Comparison of ENCODE assay signal across 10 cellular contexts in the genomic region with DNA sequence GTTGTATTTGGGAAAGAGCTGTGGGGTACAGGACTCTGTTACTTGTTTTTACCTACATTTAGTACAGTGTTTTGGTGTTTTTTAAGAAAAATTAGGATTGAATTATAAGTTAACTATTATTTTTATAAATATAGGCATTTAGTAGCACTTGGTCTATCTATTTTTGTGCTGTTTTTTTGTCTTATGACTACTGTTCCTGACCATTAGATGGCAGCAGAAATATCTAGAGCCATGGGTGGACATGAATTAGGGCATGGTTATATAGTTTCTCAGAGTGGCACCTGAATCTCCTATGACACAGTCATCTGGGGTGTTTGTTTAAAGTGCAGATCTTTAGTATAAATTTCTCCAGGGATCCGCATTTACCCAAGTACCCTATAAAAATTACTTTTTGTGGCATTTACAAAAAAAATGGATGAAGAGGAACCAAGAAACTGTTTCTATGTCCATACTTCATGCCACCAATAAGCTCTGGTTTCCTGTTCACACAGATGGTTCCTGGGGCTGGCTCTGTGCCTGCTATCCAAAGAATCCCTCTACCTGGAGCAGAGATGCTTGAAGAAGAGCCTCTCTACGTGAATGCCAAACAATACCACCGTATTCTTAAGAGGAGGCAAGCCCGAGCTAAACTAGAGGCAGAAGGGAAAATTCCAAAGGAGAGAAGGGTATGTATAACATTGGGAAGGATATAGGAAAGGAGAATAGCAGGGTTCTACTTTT. TPM values are rescaled to one million over a fixed set of nuclear protein-coding genes. Genes with fewer than 3 reads are reported as not detected.
DNase-seq lines count a peak whose midpoint lies in the region; ATAC-seq, FAIRE-seq and TF ChIP-seq lines count a peak whose summit lies in the region.
"Had no signal": no experiment of that assay in that cellular context is flagged by ENCODE, and none has a peak within 500 bp of the region (broad histone marks: within the 10 kb centered on the region; RNA-seq: fewer than 3 reads in every experiment).

No MANE protein-coding gene starts in this region.

- H3K9me3 Mint-ChIP-seq in activated T-cell treated with anti-CD3 and anti-CD28 coated beads, Interleukin-2, amount 50 U/mL, for 24 hours, result no peaks in the 10 kb centered on the region

- H3K36me3 Mint-ChIP-seq in activated T-cell treated with anti-CD3 and anti-CD28 coated beads, Interleukin-2, amount 50 U/mL, for 24 hours (ENCODE audit: low read depth), result peaks cover 93% of the 10 kb centered on the region

- 100% methylated on average over 4 of the region's 4 CpGs for WGBS in smooth muscle cell (ENCODE audit: low lambda C conversion rate)

- H3F3A ChIP-seq in smooth muscle cell (ENCODE audit: low read depth), result peaks cover 10% of the 10 kb centered on the region

- no peak for DNase-seq in activated T-cell treated with anti-CD3 and anti-CD28 coated beads, Interleukin-2, amount 50 U/mL, for 24 hours
- DNase-seq in activated T-cell treated with anti-CD3 and anti-CD28 coated beads, Interleukin-2, amount 50 U/mL, for 48 hours, result no peak
- peak; percentile 41 for DNase-seq in MV-4-11 (lab: John Stamatoyannopoulos, UW)
- DNase-seq in bronchial epithelial cell (ENCODE audit: low read depth), result peak; percentile 43
- no peak for DNase-seq in smooth muscle cell (lab: John Stamatoyannopoulos, UW; ENCODE audit: unreplicated experiment)
- no peak for DNase-seq in activated CD8-positive, alpha-beta memory T cell treated with anti-CD3 and anti-CD28 coated beads, Interleukin-2, amount 50 U/mL, for 4 hours
- no peak for DNase-seq in stimulated activated CD8-positive, alpha-beta memory T cell treated with anti-CD3 and anti-CD28 coated beads, Interleukin-4, amount 100 ng/mL, for 48 hours
- DNase-seq: NCI-H1930 had no signal

- H3K27ac ChIP-seq in smooth muscle cell (ENCODE audit: low read depth), result no peak overlapping the region
- H3K27ac ChIP-seq: skin epidermis had no signal

- H3K79me2 ChIP-seq in smooth muscle cell (ENCODE audit: low read depth), result peaks cover 8% of the 10 kb centered on the region

- no peak for FAIRE-seq in bronchial epithelial cell (lab: Jason Lieb, UNC)

- peaks cover 33% of the 10 kb centered on the region for H3K36me3 ChIP-seq in bronchial epithelial cell (ENCODE audit: control insufficient read depth, insufficient read depth, low read length)
- H3K36me3 ChIP-seq in smooth muscle cell (ENCODE audit: low read depth), result peaks cover 75% of the 10 kb centered on the region

- H4K20me1 ChIP-seq in smooth muscle cell (ENCODE audit: low read depth), result peaks cover 93% of the 10 kb centered on the region

- H3K4me3 ChIP-seq in bronchial epithelial cell (ENCODE audit: low read depth, low read length), result no peak overlapping the region
- H3K4me3 ChIP-seq in smooth muscle cell, result no peak overlapping the region
- H3K4me3 ChIP-seq: skin epidermis had no signal

- peak overlapping the region; percentile 78 for H3K27ac Mint-ChIP-seq in activated T-cell treated with anti-CD3 and anti-CD28 coated beads, Interleukin-2, amount 50 U/mL, for 24 hours

- H2AFZ ChIP-seq in smooth muscle cell (ENCODE audit: low read depth), result no peak overlapping the region

- no peaks in the 10 kb centered on the region for H3K9me3 ChIP-seq in smooth muscle cell (replicated peaks; ENCODE audit: low read depth)

- no peak for ATAC-seq in GM21515 (IDR thresholded peaks at IDR 0.05; ENCODE audit: unreplicated experiment)

- no peaks in the 10 kb centered on the region for H3K4me1 Mint-ChIP-seq in activated T-cell treated with anti-CD3 and anti-CD28 coated beads, Interleukin-2, amount 50 U/mL, for 24 hours (ENCODE audit: low read depth)

- no peak overlapping the region for H3K4me3 Mint-ChIP-seq in activated T-cell treated with anti-CD3 and anti-CD28 coated beads, Interleukin-2, amount 50 U/mL, for 24 hours

- H3K27me3 ChIP-seq in bronchial epithelial cell (ENCODE audit: control insufficient read depth, insufficient read depth, low read length), result no peaks in the 10 kb centered on the region
- H3K27me3 ChIP-seq in smooth muscle cell (ENCODE audit: low read depth), result no peaks in the 10 kb centered on the region

- H3K4me2 ChIP-seq in smooth muscle cell, result no peak overlapping the region

- peak; percentile 27 for TF ChIP-seq CTCF in bronchial epithelial cell (IDR thresholded peaks at IDR 0.05; ENCODE audit: insufficient read depth, low read length, severe bottlenecking)
- TF ChIP-seq CTCF in smooth muscle cell (IDR thresholded peaks at IDR 0.05; ENCODE audit: borderline replicate concordance, insufficient read depth, poor library complexity, severe bottlenecking), result peak; percentile 36

- H3K9ac ChIP-seq in smooth muscle cell (ENCODE audit: low read depth), result no peak overlapping the region

- no peaks in the 10 kb centered on the region for H3K4me1 ChIP-seq in smooth muscle cell (ENCODE audit: low read depth)

- H3K27me3 Mint-ChIP-seq in activated T-cell treated with anti-CD3 and anti-CD28 coated beads, Interleukin-2, amount 50 U/mL, for 24 hours, result no peaks in the 10 kb centered on the region

RNA-seq across cellular contexts. Expression of a gene that starts 19.8 kb away (rescaled TPM):
- total RNA-seq in bronchial epithelial cell, result 20.5 and 25.5 TPM in 2 replicates
- total RNA-seq in smooth muscle cell, result 40.2 and 43.5 TPM in 2 replicates
- 20.6 and 22.4 TPM in 2 replicates for polyA plus RNA-seq in smooth muscle cell

RNA-seq across cellular contexts. Expression of a gene that starts 20.4 kb away (rescaled TPM):
- total RNA-seq in bronchial epithelial cell, result 18.2 and 19.5 TPM in 2 replicates
- total RNA-seq in smooth muscle cell, result 15.0 and 18.5 TPM in 2 replicates
- 21.2 and 27.2 TPM in 2 replicates for polyA plus RNA-seq in smooth muscle cell

RNA-seq across cellular contexts. Expression of a gene that starts 39.6 kb away (rescaled TPM):
- total RNA-seq in bronchial epithelial cell (not detected in 2 replicates), smooth muscle cell (1.0 TPM in 1 of 2 replicates, not detected in the other)
- polyA plus RNA-seq in smooth muscle cell, result 1.2 and 1.6 TPM in 2 replicates

RNA-seq across cellular contexts. Expression of a gene that starts 50.3 kb away (rescaled TPM):
- not detected in 2 replicates for total RNA-seq in bronchial epithelial cell
- not detected in 2 replicates for total RNA-seq in smooth muscle cell
- not detected in 2 replicates for polyA plus RNA-seq in smooth muscle cell

RNA-seq across cellular contexts. Expression of a gene that starts 53.6 kb away (rescaled TPM):
- 0.26 TPM in 2 replicates for total RNA-seq in bronchial epithelial cell
- 0.63 and 3.4 TPM in 2 replicates for total RNA-seq in smooth muscle cell
- 1.1 and 1.3 TPM in 2 replicates for polyA plus RNA-seq in smooth muscle cell

Comparison
In these comparisons a context has a peak if more than half of its experiments do, and no peak if none do; other contexts are left out.
1. DNase-seq: peak in MV-4-11 (single experiment) and bronchial epithelial cell (single experiment); none in activated T-cell treated with anti-CD3 and anti-CD28 coated beads, Interleukin-2, amount 50 U/mL, for 24 hours (single experiment), activated T-cell treated with anti-CD3 and anti-CD28 coated beads, Interleukin-2, amount 50 U/mL, for 48 hours (0 of 2), smooth muscle cell (single experiment), activated CD8-positive, alpha-beta memory T cell treated with anti-CD3 and anti-CD28 coated beads, Interleukin-2, amount 50 U/mL, for 4 hours (single experiment) and stimulated activated CD8-positive, alpha-beta memory T cell treated with anti-CD3 and anti-CD28 coated beads, Interleukin-4, amount 100 ng/mL, for 48 hours (single experiment).